ENCODE assay signal across 27 cellular contexts in the genomic region with DNA sequence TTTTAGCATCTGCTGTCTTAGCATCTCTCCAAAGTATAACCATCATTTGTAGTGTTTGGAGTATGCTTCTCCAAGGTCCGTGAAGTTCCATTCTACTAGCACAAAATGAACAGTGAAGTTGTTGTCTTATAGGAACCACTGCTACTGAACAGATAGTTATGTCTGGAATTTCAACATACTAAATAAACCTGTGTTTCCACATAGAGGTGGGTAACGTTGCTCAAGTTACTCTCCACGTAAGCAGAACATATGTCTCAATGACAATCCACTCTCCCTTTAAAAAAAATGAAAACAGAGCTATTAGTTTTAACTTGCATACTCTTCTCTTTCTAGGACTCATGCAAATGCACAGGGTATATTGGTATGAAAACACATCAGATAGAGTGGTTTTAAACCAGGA.
DNase-seq lines count a peak whose midpoint lies in the region; FAIRE-seq and TF ChIP-seq lines count a peak whose summit lies in the region.
"Had no signal": no experiment of that assay in that cellular context is flagged by ENCODE, and none has a peak within 500 bp of the region (broad histone marks: within the 10 kb centered on the region; RNA-seq: fewer than 3 reads in every experiment).

No MANE protein-coding gene starts in this region.

- no peaks in the 10 kb centered on the region for H3K79me2 ChIP-seq in SU-DHL-6 (ENCODE audit: insufficient read depth, low read length)

- peak overlapping the region; percentile 11 for H2AFZ ChIP-seq in SU-DHL-6 (ENCODE audit: low read depth, low read length, severe bottlenecking)

- H3K4me1 ChIP-seq in small intestine (ENCODE audit: control insufficient read depth in 2 of 2, insufficient read depth in 1 of 2, low read depth in 1 of 2, low read length in 1 of 2), result no peaks in the 10 kb centered on the region
- H3K4me1 ChIP-seq: A549; BLaER1 treated with 17β-estradiol and CSF1 and Interleukin-3, amounts not matched to agents 10 nM and 100 nM; Caco-2 had no signal

- H3K9ac ChIP-seq in SU-DHL-6 (ENCODE audit: low read length), result no peak overlapping the region
- H3K9ac ChIP-seq: BLaER1 treated with 17β-estradiol and CSF1 and Interleukin-3, amounts not matched to agents 10 nM and 100 nM had no signal

- no peak for DNase-seq in D721Med (ENCODE audit: insufficient read length, low spot score)
- peak; percentile 46 for DNase-seq in epithelial cell of esophagus (ENCODE audit: low read depth)
- DNase-seq in type B pancreatic cell (ENCODE audit: extremely low spot score, unreplicated experiment), result no peak
- DNase-seq in NCI-H2171 (lab: John Stamatoyannopoulos, UW), result no peak
- no peak for DNase-seq in dedifferentiated amniotic fluid mesenchymal stem cell (ENCODE audit: extremely low spot score)
- DNase-seq in small intestine, result no peak
- DNase-seq: AML-193; Caco-2; Calu3; CD4-positive, alpha-beta T cell; CD8-positive, alpha-beta T cell; DMS 273 treated with DMSO at 0.1 percent for 48 hours; DMS153; DMS53; DMS79; DND-41; EL; GDM1 had no signal

- peaks cover 6% of the 10 kb centered on the region for H3K36me3 Mint-ChIP-seq in type B pancreatic cell
- H3K36me3 Mint-ChIP-seq: CD8-positive, alpha-beta T cell had no signal

- H3K9me2 ChIP-seq in SU-DHL-6 (replicated peaks; ENCODE audit: insufficient read depth, low read length), result no peaks in the 10 kb centered on the region

- no peaks in the 10 kb centered on the region for H3K4me1 Mint-ChIP-seq in type B pancreatic cell (ENCODE audit: unreplicated experiment)
- H3K4me1 Mint-ChIP-seq: B cell had no signal

- H3K27ac ChIP-seq in SU-DHL-6 (ENCODE audit: low read depth, low read length) (no peak overlapping the region), small intestine (ENCODE audit: low read depth in 1 of 2, low read length in 1 of 2) (no peak overlapping the region)
- H3K27ac ChIP-seq: 22Rv1; A549; BLaER1 treated with 17β-estradiol and CSF1 and Interleukin-3, amounts not matched to agents 10 nM and 100 nM; C4-2B had no signal

- H3K4me3 Mint-ChIP-seq in type B pancreatic cell, result no peak overlapping the region
- H3K4me3 Mint-ChIP-seq: B cell; CD4-positive, alpha-beta T cell; CD8-positive, alpha-beta T cell had no signal

- no peaks in the 10 kb centered on the region for H3F3A ChIP-seq in SU-DHL-6 (ENCODE audit: insufficient read depth)

- peaks cover 4% of the 10 kb centered on the region; the same call in 1 of the 2 replicates for H3K36me3 ChIP-seq in SU-DHL-6 (ENCODE audit: low read length)
- H3K36me3 ChIP-seq in small intestine (ENCODE audit: control insufficient read depth in 2 of 2, insufficient read depth in 2 of 2, low read length in 2 of 2), result no peaks in the 10 kb centered on the region
- H3K36me3 ChIP-seq: BLaER1 treated with 17β-estradiol and CSF1 and Interleukin-3, amounts not matched to agents 10 nM and 100 nM had no signal

- H3K9me3 ChIP-seq in SU-DHL-6 (ENCODE audit: insufficient read depth, low read length), result peaks cover 4% of the 10 kb centered on the region; the same call in 1 of the 2 replicates
- no peaks in the 10 kb centered on the region for H3K9me3 ChIP-seq in small intestine (ENCODE audit: control insufficient read depth, low read depth)
- H3K9me3 ChIP-seq: A549, Caco-2 had no signal

- H3K27me3 Mint-ChIP-seq in type B pancreatic cell, result no peaks in the 10 kb centered on the region
- H3K27me3 Mint-ChIP-seq: B cell; CD4-positive, alpha-beta T cell had no signal

- H3K9me3 Mint-ChIP-seq in type B pancreatic cell, result no peaks in the 10 kb centered on the region
- H3K9me3 Mint-ChIP-seq: CD8-positive, alpha-beta T cell had no signal

- no peaks in the 10 kb centered on the region for H4K20me1 ChIP-seq in SU-DHL-6 (ENCODE audit: low read depth, low read length)
- H4K20me1 ChIP-seq: BLaER1 treated with 17β-estradiol and CSF1 and Interleukin-3, amounts not matched to agents 10 nM and 100 nM had no signal

- TF ChIP-seq CTCF in D721Med (IDR thresholded peaks at IDR 0.05; ENCODE audit: insufficient read depth, missing control alignments), result no peak
- no peak for TF ChIP-seq CTCF in SU-DHL-6 (IDR thresholded peaks at IDR 0.05; ENCODE audit: insufficient read depth, low read length, poor library complexity, severe bottlenecking)
- no peak for TF ChIP-seq CTCF in epithelial cell of esophagus (IDR thresholded peaks at IDR 0.05; ENCODE audit: insufficient read depth, low read depth, low read length, missing control alignments)
- TF ChIP-seq CTCF in type B pancreatic cell (conservative IDR thresholded peaks at IDR 0.05), result no peak

- H3K27ac Mint-ChIP-seq in type B pancreatic cell, result peak overlapping the region; percentile 78
- H3K27ac Mint-ChIP-seq: B cell; CD4-positive, alpha-beta T cell; CD8-positive, alpha-beta T cell had no signal

- WGBS in small intestine, 3 donors, result 79 to 88% (median 82%) methylated on average over 3 of the region's 3 CpGs

- no peak overlapping the region for H3K4me3 ChIP-seq in SU-DHL-6 (ENCODE audit: insufficient read depth, low read length, poor library complexity, severe bottlenecking)
- no peak overlapping the region for H3K4me3 ChIP-seq in epithelial cell of esophagus (ENCODE audit: low read length)
- H3K4me3 ChIP-seq in small intestine (ENCODE audit: low read depth in 1 of 2, low read length in 2 of 2), result no peak overlapping the region
- H3K4me3 ChIP-seq: A549; BLaER1 treated with 17β-estradiol and CSF1 and Interleukin-3, amounts not matched to agents 10 nM and 100 nM; GM12878 had no signal

- no peaks in the 10 kb centered on the region for H3K27me3 ChIP-seq in SU-DHL-6 (ENCODE audit: low read length)
- H3K27me3 ChIP-seq in small intestine (ENCODE audit: control insufficient read depth in 2 of 2, insufficient read depth in 2 of 2, low read length in 2 of 2), result no peaks in the 10 kb centered on the region
- H3K27me3 ChIP-seq: BLaER1 treated with 17β-estradiol and CSF1 and Interleukin-3, amounts not matched to agents 10 nM and 100 nM had no signal

- no peak overlapping the region for H3K4me2 ChIP-seq in SU-DHL-6 (ENCODE audit: low read depth, low read length, poor library complexity, severe bottlenecking)
- H3K4me2 ChIP-seq: A549; BLaER1 treated with 17β-estradiol and CSF1 and Interleukin-3, amounts not matched to agents 10 nM and 100 nM had no signal

- FAIRE-seq in D721Med (lab: Jason Lieb, UNC), result peak; percentile 6
- no peak for FAIRE-seq in small intestine (lab: Jason Lieb, UNC)
- FAIRE-seq: A549, GM12878, GM12892, GM18507 had no signal
